Comparison of ENCODE assay signal across 8 cellular contexts in the genomic region with DNA sequence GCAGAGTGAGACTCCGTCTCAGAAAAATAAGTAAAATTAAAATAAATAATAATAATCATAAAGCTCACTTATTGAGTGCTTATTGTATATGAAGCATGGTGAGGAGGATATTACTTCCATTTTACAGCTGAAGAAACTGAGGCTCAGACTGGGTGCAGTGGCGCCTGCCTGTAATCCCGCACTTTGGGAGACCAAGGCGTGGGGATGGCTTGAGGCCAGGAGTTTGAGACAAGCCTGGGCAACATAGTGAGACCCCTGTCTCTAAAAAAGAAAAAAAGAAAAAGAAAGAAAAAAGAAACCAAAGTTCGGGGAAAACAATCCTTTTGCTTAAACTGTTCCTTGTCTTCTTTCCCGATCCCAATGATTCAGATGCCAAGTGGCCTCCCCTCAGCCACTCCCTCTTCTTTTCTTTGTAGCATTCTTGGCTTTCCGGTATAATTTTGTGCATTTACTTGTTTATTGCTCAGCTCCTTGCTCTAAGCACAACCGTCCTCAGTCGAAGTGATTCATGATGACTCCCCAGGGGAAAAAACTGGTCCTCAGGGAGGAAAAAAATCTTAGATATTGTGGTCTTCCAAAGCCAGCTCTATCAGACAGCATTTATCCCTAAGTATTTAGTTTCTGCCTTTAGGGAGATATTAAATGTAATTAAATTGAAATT. TPM values are rescaled to one million over a fixed set of nuclear protein-coding genes. Genes with fewer than 3 reads are reported as not detected.
A peak's percentile ranks its signal among the peaks of the same experiment; 100 is the strongest.
DNase-seq lines count a peak whose midpoint lies in the region; ATAC-seq, FAIRE-seq and TF ChIP-seq lines count a peak whose summit lies in the region.

No MANE protein-coding gene starts in this region.

- H3K9me3 ChIP-seq in BLaER1 treated with 17β-estradiol and CSF1 and Interleukin-3, amounts not matched to agents 10 nM and 100 nM (replicated peaks in 1 of 11): no peaks in the 10 kb centered on the region
- H3K9me3 ChIP-seq in psoas muscle: no peaks in the 10 kb centered on the region

- peaks cover 80 to 91% (median 86%) of the 10 kb centered on the region in 10 experiments for H3K4me1 ChIP-seq in BLaER1 treated with 17β-estradiol and CSF1 and Interleukin-3, amounts not matched to agents 10 nM and 100 nM
- H3K4me1 ChIP-seq in psoas muscle: peaks cover 15% of the 10 kb centered on the region

- no peaks in the 10 kb centered on the region for H3K27me3 ChIP-seq in BLaER1 treated with 17β-estradiol and CSF1 and Interleukin-3, amounts not matched to agents 10 nM and 100 nM
- H3K27me3 ChIP-seq in psoas muscle (ENCODE audit: insufficient read depth in 3 of 3, low read length in 2 of 3): no peaks in the 10 kb centered on the region

- H3K9ac ChIP-seq in BLaER1 treated with 17β-estradiol and CSF1 and Interleukin-3, amounts not matched to agents 10 nM and 100 nM: peak overlapping the region; percentile 22 to 97 (median 53); a peak in 19 of 22 replicates

- peak overlapping the region in 4 of 10 experiments; percentile 6 to 51 (median 22); a peak in 4 of 20 replicates for H3K4me3 ChIP-seq in BLaER1 treated with 17β-estradiol and CSF1 and Interleukin-3, amounts not matched to agents 10 nM and 100 nM
- H3K4me3 ChIP-seq in epithelial cell of esophagus (ENCODE audit: low read length) (no peak overlapping the region), psoas muscle (peak overlapping the region; percentile 97)

- H3K36me3 ChIP-seq in BLaER1 treated with 17β-estradiol and CSF1 and Interleukin-3, amounts not matched to agents 10 nM and 100 nM: peaks cover 32 to 55% (median 50%) of the 10 kb centered on the region in 11 experiments
- peaks cover 4 to 27% of the 10 kb centered on the region in 2 donors for H3K36me3 ChIP-seq in psoas muscle (ENCODE audit: insufficient read depth in 1 of 2, low read depth in 1 of 2)

- 60 to 67% (median 61%) methylated on average over 9 of the region's 9 CpGs for WGBS in psoas muscle, 3 donors

- H3K4me2 ChIP-seq in BLaER1 treated with 17β-estradiol and CSF1 and Interleukin-3, amounts not matched to agents 10 nM and 100 nM: peak overlapping the region; percentile 55 to 100 (median 80)

- DNase-seq in RCC 7860 (ENCODE audit: low spot score) (peak; percentile 45), epithelial cell of esophagus (ENCODE audit: low read depth) (peak; percentile 91), psoas muscle (no peak), middle frontal gyrus (ENCODE audit: extremely low spot score, low spot score) (no peak), NCI-H187 (lab: John Stamatoyannopoulos, UW) (no peak), SKM-1 (lab: John Stamatoyannopoulos, UW; ENCODE audit: unreplicated experiment) (no peak)

- TF ChIP-seq CTCF in epithelial cell of esophagus (IDR thresholded peaks at IDR 0.05; ENCODE audit: insufficient read depth, low read depth, low read length, missing control alignments): no peak
- TF ChIP-seq CTCF in psoas muscle (IDR thresholded peaks at IDR 0.05): no peak

- intact Hi-C loops in psoas muscle (cut with DNase I): no loop called here

- peaks cover 20 to 38% (median 33%) of the 10 kb centered on the region in 11 experiments; a peak in 21 of 22 replicates for H4K20me1 ChIP-seq in BLaER1 treated with 17β-estradiol and CSF1 and Interleukin-3, amounts not matched to agents 10 nM and 100 nM

- ATAC-seq in psoas muscle: no peak
- no peak for ATAC-seq in GM18867 (IDR thresholded peaks at IDR 0.05; ENCODE audit: unreplicated experiment)

- no peak for FAIRE-seq in RCC 7860 (lab: Jason Lieb, UNC)

- peak overlapping the region; percentile 46 to 97 (median 92); a peak in 20 of 22 replicates for H3K27ac ChIP-seq in BLaER1 treated with 17β-estradiol and CSF1 and Interleukin-3, amounts not matched to agents 10 nM and 100 nM
- no peak overlapping the region for H3K27ac ChIP-seq in psoas muscle

RNA-seq across cellular contexts. Expression of gene EIF3G, which starts 1.0 kb away (rescaled TPM):
- 100 to 1,000 TPM; 278 to 337 (median 305) TPM for total RNA-seq in psoas muscle
- 100 to 1,000 TPM; 257 to 358 (median 311) TPM for polyA plus RNA-seq in psoas muscle

RNA-seq across cellular contexts. Expression of gene P2RY11, which starts 9.2 kb away (rescaled TPM):
- total RNA-seq in psoas muscle: 10 to 100 TPM; 11.0 to 18.5 (median 14.6) TPM
- 10 to 100 TPM in 1 of 3 donors, 1 to 10 TPM in 2; 4.0 to 15.7 (median 6.0) TPM for polyA plus RNA-seq in psoas muscle

RNA-seq across cellular contexts. Expression of gene PPAN, which starts 14.5 kb away (rescaled TPM):
- total RNA-seq in psoas muscle: 10 to 100 TPM; 29.3 to 70.6 (median 59.1) TPM
- 10 to 100 TPM; 48.4 to 93.4 (median 60.8) TPM for polyA plus RNA-seq in psoas muscle

RNA-seq across cellular contexts. Expression of gene ANGPTL6, which starts 18.2 kb away (rescaled TPM):
- total RNA-seq in psoas muscle: not detected
- polyA plus RNA-seq in psoas muscle: under 1 TPM in 2 of 3 donors, not detected in 1; 0.18 to 0.20 TPM

RNA-seq across cellular contexts. Expression of gene SHFL, which starts 34.6 kb away (rescaled TPM):
- 1 to 10 TPM; 2.9 to 5.7 (median 4.0) TPM for total RNA-seq in psoas muscle
- 1 to 10 TPM; 3.1 to 4.3 (median 3.4) TPM for polyA plus RNA-seq in psoas muscle

Comparison
In these comparisons a context has a peak if more than half of its experiments do, and no peak if none do; other contexts are left out.
1. DNase-seq: peak in RCC 7860 (single experiment) and epithelial cell of esophagus (single experiment); none in psoas muscle (0 of 2), middle frontal gyrus (single experiment), NCI-H187 (0 of 2) and SKM-1 (single experiment).